In genomic region chr14:51627313-51627712, GRCh38 we compare ENCODE assay signal across 16 cellular contexts. TPM values are rescaled to one million over a fixed set of nuclear protein-coding genes. Genes with fewer than 3 reads are reported as not detected.
DNase-seq lines count a peak whose midpoint lies in the region; ATAC-seq and TF ChIP-seq lines count a peak whose summit lies in the region.
"Had no signal": no experiment of that assay in that cellular context is flagged by ENCODE, and none has a peak within 500 bp of the region (broad histone marks: within the 10 kb centered on the region; RNA-seq: fewer than 3 reads in every experiment).

No MANE protein-coding gene starts in this region.

- peak overlapping the region in 1 of 2 experiments; percentile 0 for H2BK12ac ChIP-seq in mesenchymal stem cell (ENCODE audit: low read length in 2 of 2)

- H3K4ac ChIP-seq in IMR-90 (ENCODE audit: low read depth, low read length) (peak overlapping the region; percentile 28), mesenchymal stem cell (ENCODE audit: low read depth in 1 of 2, low read length in 2 of 2) (peak overlapping the region in 1 of 2 experiments; percentile 5)

- no peaks in the 10 kb centered on the region for H3K9me2 ChIP-seq in PC-3 (replicated peaks; ENCODE audit: low read length)

- H3K9me3 ChIP-seq in IMR-90 (ENCODE audit: control insufficient read depth, insufficient read depth, low read length) (no peaks in the 10 kb centered on the region), PC-3 (ENCODE audit: low read length) (no peaks in the 10 kb centered on the region), mesenchymal stem cell (ENCODE audit: control insufficient read depth, low read length) (no peaks in the 10 kb centered on the region)

- ATAC-seq in IMR-90 (ENCODE audit: low read depth) (peak; percentile 44), PC-3 (no peak), GM18511 (IDR thresholded peaks at IDR 0.05; ENCODE audit: unreplicated experiment) (no peak)
- no peak for ATAC-seq in stimulated activated naive CD8-positive, alpha-beta T cell treated with anti-CD3 and anti-CD28 coated beads, Interleukin-15, Interleukin-2, amounts not matched to agents 100 U/mL and 50 U/mL, for 24 hours

- in situ Hi-C loops in IMR-90 (cut with MboI; ENCODE audit: low sequenced_read_pairs), result no loop called here

- peak overlapping the region; percentile 52 for H4K5ac ChIP-seq in IMR-90 (ENCODE audit: low read depth, low read length)

- peak; percentile 34 for DNase-seq in GM12865 (ENCODE audit: low read depth)
- DNase-seq in IMR-90, result no peak
- DNase-seq in PC-3, result no peak
- DNase-seq in mesenchymal stem cell, result no peak
- DNase-seq in AML-193 (lab: John Stamatoyannopoulos, UW), result no peak
- no peak for DNase-seq in stimulated activated naive CD8-positive, alpha-beta T cell treated with anti-CD3 and anti-CD28 coated beads, Interleukin-15, Interleukin-2, amounts not matched to agents 100 U/mL and 50 U/mL, for 24 hours
- DNase-seq: DMS153, H7, NCI-H146, NCI-H2081 treated with DMSO at 0.1 percent for 48 hours, NCI-H446, NCI-H82, SIG-M5, SW 1271 had no signal

- no peak overlapping the region for H3K56ac ChIP-seq in IMR-90 (ENCODE audit: extremely low read depth, insufficient read depth, low read length)

- H2BK120ac ChIP-seq in IMR-90 (ENCODE audit: low read depth, low read length) (peak overlapping the region; percentile 36; the same call in 1 of the 2 replicates), mesenchymal stem cell (ENCODE audit: low read depth, low read length) (peak overlapping the region; percentile 23)

- H3K4me2 ChIP-seq in IMR-90 (ENCODE audit: low read depth, low read length) (peak overlapping the region; percentile 54; the same call in 1 of the 2 replicates), PC-3 (ENCODE audit: low read length) (no peak overlapping the region), mesenchymal stem cell (ENCODE audit: low read length, poor library complexity, severe bottlenecking) (no peak overlapping the region)

- H3K27me3 ChIP-seq in IMR-90 (ENCODE audit: control insufficient read depth, insufficient read depth, low read length), result no peaks in the 10 kb centered on the region
- H3K27me3 ChIP-seq in PC-3 (ENCODE audit: low read length), result no peaks in the 10 kb centered on the region
- H3K27me3 ChIP-seq in mesenchymal stem cell (ENCODE audit: control insufficient read depth in 1 of 2, insufficient read depth in 1 of 2, low read length in 2 of 2), result no peaks in the 10 kb centered on the region
- H3K27me3 ChIP-seq: BLaER1 treated with 17β-estradiol and CSF1 and Interleukin-3, amounts not matched to agents 10 nM and 100 nM had no signal

- POLR2A ChIA-PET in IMR-90 (lab: Charles Lee; ENCODE audit: unreplicated experiment), result no interaction called here
- POLR2A ChIA-PET in PC-3 (lab: Charles Lee; ENCODE audit: unreplicated experiment), result no interaction called here

- no peak for TF ChIP-seq POLR2A in IMR-90 (IDR thresholded peaks at IDR 0.05; ENCODE audit: low read depth, low read length)

- H3K79me1 ChIP-seq in IMR-90 (ENCODE audit: low read depth in 1 of 2, low read length in 2 of 2) (0 out of 4 replicates have a peak, but pooled peaks cover 0 to 6% of the 10 kb centered on the region in 2 experiments), mesenchymal stem cell (replicated peaks; ENCODE audit: low read length, poor library complexity, severe bottlenecking) (no peaks in the 10 kb centered on the region)

- H3K23ac ChIP-seq in IMR-90 (ENCODE audit: low read depth, low read length), result peak overlapping the region; percentile 50; the same call in 1 of the 2 replicates
- H3K23ac ChIP-seq in mesenchymal stem cell (ENCODE audit: low read length in 2 of 2), result no peak overlapping the region

- H2AFZ ChIP-seq in IMR-90 (replicated peaks; ENCODE audit: low read length, poor library complexity) (peak overlapping the region; percentile 44), PC-3 (ENCODE audit: low read length) (peak overlapping the region; percentile 25; the same call in 1 of the 2 replicates), mesenchymal stem cell (ENCODE audit: low read depth, low read length) (peak overlapping the region; percentile 0)

- no peaks in the 10 kb centered on the region for H3K79me2 ChIP-seq in PC-3 (ENCODE audit: low read length)

- intact Hi-C loops in IMR-90 (cut with micrococcal nuclease), result no loop called here
- intact Hi-C loops in PC-3 (cut with micrococcal nuclease), result no loop called here

- H2AK5ac ChIP-seq in IMR-90 (ENCODE audit: low read depth, low read length), result no peak overlapping the region; the same call in 1 of the 2 replicates
- H2AK5ac ChIP-seq in mesenchymal stem cell (ENCODE audit: low read length, severe bottlenecking), result no peak overlapping the region

- BruUV-seq in IMR-90 (replicated peaks; lab: Mats Ljungman, UMichigan), result no TSS peak
- BruUV-seq in PC-3 (replicated peaks; lab: Mats Ljungman, UMichigan), result no TSS peak

- no peak overlapping the region for H2BK20ac ChIP-seq in IMR-90 (ENCODE audit: low read depth, low read length)

- no peaks in the 10 kb centered on the region for H3F3A ChIP-seq in PC-3 (ENCODE audit: low read length, unreplicated experiment)

- H4K91ac ChIP-seq in IMR-90 (ENCODE audit: insufficient read depth, low read depth, low read length) (peak overlapping the region; percentile 26; the same call in 1 of the 2 replicates), mesenchymal stem cell (ENCODE audit: low read length) (peak overlapping the region; percentile 30)

- CTCF ChIA-PET in IMR-90 (lab: Yijun Ruan, JAX) (no interaction called here), PC-3 (lab: Charles Lee) (no interaction called here)

- no peaks in the 10 kb centered on the region for H4K20me1 ChIP-seq in IMR-90 (ENCODE audit: insufficient read depth, low read length)
- H4K20me1 ChIP-seq in PC-3 (ENCODE audit: low read length), result no peaks in the 10 kb centered on the region
- H4K20me1 ChIP-seq: BLaER1 treated with 17β-estradiol and CSF1 and Interleukin-3, amounts not matched to agents 10 nM and 100 nM had no signal

- peaks cover 3% of the 10 kb centered on the region; the same call in 1 of the 2 replicates for H3K4me1 ChIP-seq in IMR-90 (ENCODE audit: control insufficient read depth, insufficient read depth, low read length)
- no peaks in the 10 kb centered on the region for H3K4me1 ChIP-seq in PC-3 (ENCODE audit: insufficient read depth, low read length)
- H3K4me1 ChIP-seq in mesenchymal stem cell (ENCODE audit: control insufficient read depth, insufficient read depth, low read depth, low read length), result peaks cover 2% of the 10 kb centered on the region

- H3K14ac ChIP-seq in IMR-90 (replicated peaks; ENCODE audit: low read depth, low read length) (peak overlapping the region; percentile 34; the same call in 1 of the 2 replicates), mesenchymal stem cell (ENCODE audit: low read length in 2 of 2) (no peak overlapping the region)

- H2BK5ac ChIP-seq in IMR-90 (ENCODE audit: low read depth, low read length, poor library complexity, severe bottlenecking) (peak overlapping the region; percentile 4), mesenchymal stem cell (ENCODE audit: low read depth, low read length, poor library complexity, severe bottlenecking) (no peak overlapping the region)

- H3K9ac ChIP-seq in IMR-90 (ENCODE audit: low read depth, low read length), result no peak overlapping the region
- no peak overlapping the region for H3K9ac ChIP-seq in PC-3 (ENCODE audit: low read length)
- H3K9ac ChIP-seq in mesenchymal stem cell (ENCODE audit: low read length), result peak overlapping the region; percentile 68
- H3K9ac ChIP-seq: BLaER1 treated with 17β-estradiol and CSF1 and Interleukin-3, amounts not matched to agents 10 nM and 100 nM had no signal

- no peaks in the 10 kb centered on the region for H3K36me3 ChIP-seq in IMR-90 (ENCODE audit: control insufficient read depth, insufficient read depth, low read length)
- no peaks in the 10 kb centered on the region for H3K36me3 ChIP-seq in PC-3 (ENCODE audit: low read depth, low read length)
- no peaks in the 10 kb centered on the region for H3K36me3 ChIP-seq in mesenchymal stem cell (ENCODE audit: control insufficient read depth in 1 of 2, insufficient read depth in 2 of 2, low read depth in 1 of 2, low read length in 2 of 2)
- H3K36me3 ChIP-seq: BLaER1 treated with 17β-estradiol and CSF1 and Interleukin-3, amounts not matched to agents 10 nM and 100 nM had no signal

- dilution Hi-C loops in IMR-90 (cut with HindIII; ENCODE audit: low sequenced_read_pairs, unreplicated experiment), result no loop called here

- peak overlapping the region; percentile 5; the same call in 1 of the 2 replicates for H3K18ac ChIP-seq in IMR-90 (ENCODE audit: low read depth, low read length)
- peak overlapping the region in 1 of 2 experiments; percentile 77 for H3K18ac ChIP-seq in mesenchymal stem cell (ENCODE audit: low read depth in 1 of 2, low read length in 2 of 2)

- H3K27ac ChIP-seq in IMR-90 (ENCODE audit: insufficient read depth, low read length) (no peak overlapping the region), PC-3 (ENCODE audit: low read length) (no peak overlapping the region), mesenchymal stem cell (ENCODE audit: low read length, poor library complexity, severe bottlenecking) (no peak overlapping the region)
- H3K27ac ChIP-seq: BLaER1 treated with 17β-estradiol and CSF1 and Interleukin-3, amounts not matched to agents 10 nM and 100 nM had no signal

- TF ChIP-seq CTCF in GM12865 (IDR thresholded peaks at IDR 0.05; ENCODE audit: insufficient read depth, low read depth, low read length, missing control alignments) (no peak), IMR-90 (conservative IDR thresholded peaks at IDR 0.05; ENCODE audit: low read depth, low read length) (no peak), PC-3 (conservative IDR thresholded peaks at IDR 0.05; ENCODE audit: low read depth, low read length) (no peak)

- H2AK9ac ChIP-seq in IMR-90 (replicated peaks; ENCODE audit: low read depth, low read length, poor library complexity), result no peak overlapping the region

- H3K9me1 ChIP-seq in IMR-90 (ENCODE audit: insufficient read depth, low read length), result peaks cover 5% of the 10 kb centered on the region; the same call in 1 of the 2 replicates

- H3K4me3 ChIP-seq in GM12865 (ENCODE audit: low read depth, low read length) (no peak overlapping the region), IMR-90 (ENCODE audit: insufficient read depth, low read depth, low read length) (no peak overlapping the region), PC-3 (ENCODE audit: low read length) (no peak overlapping the region), mesenchymal stem cell (ENCODE audit: insufficient read depth in 1 of 2, low read depth in 1 of 2, low read length in 2 of 2) (no peak overlapping the region)
- H3K4me3 ChIP-seq: BLaER1 treated with 17β-estradiol and CSF1 and Interleukin-3, amounts not matched to agents 10 nM and 100 nM had no signal

- H2BK15ac ChIP-seq in IMR-90 (ENCODE audit: low read depth, low read length), result no peak overlapping the region
- H2BK15ac ChIP-seq in mesenchymal stem cell (ENCODE audit: low read depth, poor library complexity, severe bottlenecking), result peak overlapping the region; percentile 40

- H4K8ac ChIP-seq in IMR-90 (ENCODE audit: low read depth in 2 of 2, low read length in 2 of 2), result peak overlapping the region; percentile 17 to 76; a peak in 3 of 4 replicates
- H4K8ac ChIP-seq in mesenchymal stem cell (ENCODE audit: low read length), result peak overlapping the region; percentile 78

- no peak for TF ChIP-seq RAD21 in IMR-90 (IDR thresholded peaks at IDR 0.05; ENCODE audit: low read length)

RNA-seq across cellular contexts. Expression of gene FRMD6, which starts 24.4 kb away (rescaled TPM):
- total RNA-seq in IMR-90 (2012; rRNA removed) (620 and 682 TPM in 2 replicates), PC-3 (2014; rRNA removed) (88.3 and 103 TPM in 2 replicates)
- polyA plus RNA-seq in IMR-90 (2012; rRNA removed), result 243 and 244 TPM in 2 replicates
- polyA plus RNA-seq in IMR-90 (2012; cell fraction: cytosol; rRNA removed), result 129 and 270 TPM in 2 replicates
- polyA plus RNA-seq in IMR-90 (2012; cell fraction: nucleus; rRNA removed; ENCODE audit: low replicate concordance), result 287 and 382 TPM in 2 replicates
- 92.4 TPM for polyA plus RNA-seq in mesenchymal stem cell (2013, experiment 1 of 2)
- polyA plus RNA-seq in mesenchymal stem cell (2013, experiment 2 of 2), result 92.2 TPM
